Comparison of ENCODE assay signal across 8 cellular contexts in genomic region chr22:37844904-37845334, GRCh38. TPM values are rescaled to one million over a fixed set of nuclear protein-coding genes. Genes with fewer than 3 reads are reported as not detected.
A peak's percentile ranks its signal among the peaks of the same experiment; 100 is the strongest.
DNase-seq lines count a peak whose midpoint lies in the region; ATAC-seq and TF ChIP-seq lines count a peak whose summit lies in the region.

No MANE protein-coding gene starts in this region.

- peak overlapping the region; percentile 32; the same call in 1 of the 2 replicates for H2AFZ ChIP-seq in Loucy (ENCODE audit: low read length)

- H3K4me3 Mint-ChIP-seq in chondrocyte (ENCODE audit: unreplicated experiment) = peak overlapping the region; percentile 78
- peak overlapping the region; percentile 88 to 93 (median 93) for H3K4me3 Mint-ChIP-seq in nephron

- H3K4me2 ChIP-seq in Loucy (ENCODE audit: low read depth, low read length, poor library complexity, severe bottlenecking) = peak overlapping the region; percentile 55

- no peak overlapping the region for H3K9ac ChIP-seq in Loucy (ENCODE audit: low read depth, low read length, poor library complexity, severe bottlenecking)

- H3K9me2 ChIP-seq in Loucy (replicated peaks; ENCODE audit: low read depth, low read length) = no peaks in the 10 kb centered on the region

- no peaks in the 10 kb centered on the region for H3K9me3 ChIP-seq in BE2C
- H3K9me3 ChIP-seq in Loucy (ENCODE audit: insufficient read depth, low read depth, low read length) = no peaks in the 10 kb centered on the region

- peaks cover 19% of the 10 kb centered on the region for H4K20me1 ChIP-seq in Loucy (ENCODE audit: insufficient read depth, low read length, poor library complexity, severe bottlenecking)

- H3K9me3 Mint-ChIP-seq in chondrocyte (ENCODE audit: low read depth) = peaks cover 3% of the 10 kb centered on the region
- H3K9me3 Mint-ChIP-seq in nephron = peaks cover 6% of the 10 kb centered on the region

- H3K27me3 Mint-ChIP-seq in chondrocyte (ENCODE audit: low read depth) = no peaks in the 10 kb centered on the region
- no peaks in the 10 kb centered on the region for H3K27me3 Mint-ChIP-seq in nephron (ENCODE audit: low read depth)

- H3K4me1 ChIP-seq in BE2C (0 out of 2 replicates have a peak, but pooled peaks cover 2% of the 10 kb centered on the region), Loucy (ENCODE audit: insufficient read depth, low read length, poor library complexity, severe bottlenecking) (peaks cover 23% of the 10 kb centered on the region), foreskin keratinocyte (peaks cover 9% of the 10 kb centered on the region)

- H3K27me3 ChIP-seq in BE2C (no peaks in the 10 kb centered on the region), Loucy (ENCODE audit: insufficient read depth, low read length, poor library complexity, severe bottlenecking) (no peaks in the 10 kb centered on the region), foreskin keratinocyte (no peaks in the 10 kb centered on the region)

- ATAC-seq in foreskin keratinocyte (no peak), GM21390 (IDR thresholded peaks at IDR 0.05; ENCODE audit: unreplicated experiment) (no peak)

- no peak for DNase-seq in BE2C
- DNase-seq in chondrocyte (ENCODE audit: low spot score) = no peak
- no peak for DNase-seq in activated effector memory CD4-positive, alpha-beta T cell treated with Interleukin-2 at 50 U/mL for 16 hours
- no peak for DNase-seq in foreskin keratinocyte
- no peak for DNase-seq in activated CD4-positive, alpha-beta T cell treated with anti-CD3 and anti-CD28 coated beads, Interleukin-2, amount 50 U/mL, for 48 hours

- H3K36me3 ChIP-seq in BE2C = peaks cover 10% of the 10 kb centered on the region
- H3K36me3 ChIP-seq in Loucy (ENCODE audit: insufficient read depth, low read length) = peaks cover 2% of the 10 kb centered on the region; the same call in 1 of the 2 replicates

- H3K4me3 ChIP-seq in BE2C (ENCODE audit: low read depth, low read length) (peak overlapping the region; percentile 72), Loucy (ENCODE audit: low read length, poor library complexity, severe bottlenecking) (peak overlapping the region; percentile 95)

- TF ChIP-seq CTCF in BE2C (IDR thresholded peaks at IDR 0.05; ENCODE audit: low read depth, low read length) (no peak), Loucy (conservative IDR thresholded peaks at IDR 0.05; ENCODE audit: low read length) (no peak), chondrocyte (IDR thresholded peaks at IDR 0.05) (no peak), nephron (IDR thresholded peaks at IDR 0.05; ENCODE audit: unreplicated experiment in 3 of 3) (no peak), foreskin keratinocyte (conservative IDR thresholded peaks at IDR 0.05) (no peak)

- no peak overlapping the region for H3K27ac ChIP-seq in foreskin keratinocyte

- H3K27ac Mint-ChIP-seq in chondrocyte (ENCODE audit: unreplicated experiment) (peak overlapping the region; percentile 91), nephron (peak overlapping the region; percentile 53 to 91 (median 86))

- H3K36me3 Mint-ChIP-seq in chondrocyte (ENCODE audit: low read depth) (peaks cover 1% of the 10 kb centered on the region), nephron (ENCODE audit: low read depth) (peaks cover 13% of the 10 kb centered on the region)

- H3K79me2 ChIP-seq in Loucy (ENCODE audit: insufficient read depth, low read length) = peaks cover 49% of the 10 kb centered on the region

- H3K4me1 Mint-ChIP-seq in chondrocyte (ENCODE audit: low read depth) = peaks cover 34% of the 10 kb centered on the region
- peaks cover 20% of the 10 kb centered on the region for H3K4me1 Mint-ChIP-seq in nephron

- H3F3A ChIP-seq in Loucy (ENCODE audit: low read depth) = peaks cover 6% of the 10 kb centered on the region

RNA-seq across cellular contexts. Expression of gene ANKRD54, which starts 0.8 kb away (rescaled TPM):
- 95.5 TPM for polyA plus RNA-seq in BE2C (2012; ENCODE audit: insufficient read depth, insufficient read length, low read depth)
- 17.6 to 17.8 TPM (median 17.7 TPM) in 3 replicates for total RNA-seq in chondrocyte
- total RNA-seq in foreskin keratinocyte = 19.7 and 20.6 TPM in 2 replicates
- 21.1 and 22.7 TPM in 2 replicates for polyA plus RNA-seq in foreskin keratinocyte

RNA-seq across cellular contexts. Expression of gene EIF3L, which starts 4.3 kb away (rescaled TPM):
- polyA plus RNA-seq in BE2C (2012; ENCODE audit: insufficient read depth, insufficient read length, low read depth) = 332 TPM
- total RNA-seq in chondrocyte (312 to 325 TPM (median 323 TPM) in 3 replicates), foreskin keratinocyte (346 and 417 TPM in 2 replicates)
- polyA plus RNA-seq in foreskin keratinocyte = 386 and 396 TPM in 2 replicates

RNA-seq across cellular contexts. Expression of gene GALR3, which starts 21.7 kb away (rescaled TPM):
- polyA plus RNA-seq in BE2C (2012; ENCODE audit: insufficient read depth, insufficient read length, low read depth) = not detected
- total RNA-seq in chondrocyte (0.37 to 0.41 TPM in 2 of 3 replicates, not detected in the other), foreskin keratinocyte (not detected in 2 replicates)
- polyA plus RNA-seq in foreskin keratinocyte = not detected in 2 replicates

RNA-seq across cellular contexts. Expression of gene GCAT, which starts 37.2 kb away (rescaled TPM):
- polyA plus RNA-seq in BE2C (2012; ENCODE audit: insufficient read depth, insufficient read length, low read depth) = 24.4 TPM
- total RNA-seq in chondrocyte (23.1 to 24.8 TPM (median 23.6 TPM) in 3 replicates), foreskin keratinocyte (17.5 and 20.1 TPM in 2 replicates)
- polyA plus RNA-seq in foreskin keratinocyte = 20.8 and 22.9 TPM in 2 replicates
